ENCODE assay signal across 8 cellular contexts in genomic region chr1:206464456-206464964, GRCh38. TPM values are rescaled to one million over a fixed set of nuclear protein-coding genes. Genes with fewer than 3 reads are reported as not detected.
DNase-seq lines count a peak whose midpoint lies in the region; ATAC-seq, FAIRE-seq and TF ChIP-seq lines count a peak whose summit lies in the region.
"Had no signal": no experiment of that assay in that cellular context is flagged by ENCODE, and none has a peak within 500 bp of the region (broad histone marks: within the 10 kb centered on the region; RNA-seq: fewer than 3 reads in every experiment).

No MANE protein-coding gene starts in this region.

- no peak overlapping the region for H3K27ac ChIP-seq in endothelial cell of umbilical vein (ENCODE audit: insufficient read depth, low read depth, low read length)

- DNase-seq in EL (peak; percentile 79), RCC 7860 (ENCODE audit: low spot score) (peak; percentile 71), endothelial cell of umbilical vein (ENCODE audit: low read depth, low spot score) (peak; percentile 41), pons (ENCODE audit: low spot score) (peak; percentile 65)
- DNase-seq in stimulated activated CD4-positive, alpha-beta T cell treated with anti-CD3 and anti-CD28 coated beads, Interleukin-4, amount 100 ng/mL, for 4 hours, result no peak
- DNase-seq: stimulated activated naive CD4-positive, alpha-beta T cell treated with Interleukin-2 at 50 U/mL for 16 hours had no signal

- no peak overlapping the region for H2AFZ ChIP-seq in endothelial cell of umbilical vein (ENCODE audit: low read depth, low read length)

- H3K9ac ChIP-seq in endothelial cell of umbilical vein (replicated peaks; ENCODE audit: extremely low read depth, insufficient read depth, low read length), result no peak overlapping the region

- intact Hi-C loops in endothelial cell of umbilical vein (cut with micrococcal nuclease), result no loop called here

- H3K9me1 ChIP-seq in endothelial cell of umbilical vein (replicated peaks; ENCODE audit: control insufficient read depth, extremely low read depth, insufficient read depth, low read length), result no peaks in the 10 kb centered on the region

- TF ChIP-seq CTCF in endothelial cell of umbilical vein (IDR thresholded peaks at IDR 0.05; ENCODE audit: extremely low read depth in 1 of 2, insufficient read depth in 1 of 2, low read depth in 1 of 2, low read length in 2 of 2), result no peak

- TF ChIP-seq POLR2A in endothelial cell of umbilical vein (IDR thresholded peaks at IDR 0.05; ENCODE audit: low read depth, low read length), result no peak

- no peak overlapping the region for H3K4me2 ChIP-seq in endothelial cell of umbilical vein (ENCODE audit: insufficient read depth, low read length)

- no peak overlapping the region for H3K4me3 ChIP-seq in endothelial cell of umbilical vein (replicated peaks in 1 of 3; ENCODE audit: insufficient read depth in 1 of 3, low read depth in 1 of 3, low read length in 3 of 3)

- peaks cover 17% of the 10 kb centered on the region for H3K4me1 ChIP-seq in endothelial cell of umbilical vein (ENCODE audit: control insufficient read depth, extremely low read depth, insufficient read depth, low read length)

- CTCF ChIA-PET in endothelial cell of umbilical vein (lab: Charles Lee), result interaction anchor here (0.8 to 1.4 kb wide), 3 partner anchors 13 to 20 kb away, joined by 3 to 11 read pairs (median 4); no protein-coding TSS in a partner anchor

- ATAC-seq in HG02588 (IDR thresholded peaks at IDR 0.05; ENCODE audit: unreplicated experiment) (no peak), GM21360 (IDR thresholded peaks at IDR 0.05; ENCODE audit: unreplicated experiment) (no peak)

- no peaks in the 10 kb centered on the region for H4K20me1 ChIP-seq in endothelial cell of umbilical vein (replicated peaks; ENCODE audit: control insufficient read depth, extremely low read depth, insufficient read depth, low read length)

- no peaks in the 10 kb centered on the region for H3K79me2 ChIP-seq in endothelial cell of umbilical vein (ENCODE audit: control insufficient read depth, insufficient read depth, low read length)

- H3K36me3 ChIP-seq in endothelial cell of umbilical vein (ENCODE audit: control insufficient read depth in 2 of 2, extremely low read depth in 1 of 2, insufficient read depth in 2 of 2, low read length in 2 of 2), result peaks cover 8 to 11% of the 10 kb centered on the region in 2 experiments

- no TSS peak for BruUV-seq in endothelial cell of umbilical vein (replicated peaks; lab: Mats Ljungman, UMichigan)

- no peaks in the 10 kb centered on the region for H3K9me3 ChIP-seq in endothelial cell of umbilical vein (replicated peaks; ENCODE audit: control insufficient read depth, insufficient read depth, low read length)

- H3K27me3 ChIP-seq in endothelial cell of umbilical vein (ENCODE audit: control insufficient read depth in 2 of 2, insufficient read depth in 2 of 2, low read length in 2 of 2), result peaks cover 0 to 1% of the 10 kb centered on the region in 2 experiments

- POLR2A ChIA-PET in endothelial cell of umbilical vein (lab: Charles Lee), result no interaction called here

- FAIRE-seq in RCC 7860 (lab: Jason Lieb, UNC) (peak; percentile 43), endothelial cell of umbilical vein (lab: Jason Lieb, UNC) (no peak)

- dilution Hi-C loops in endothelial cell of umbilical vein (cut with MboI; ENCODE audit: extremely low pct_ligation_motif_present, low sequenced_read_pairs), result no loop called here

TF ChIP-seq in endothelial cell of umbilical vein, 7 proteins besides CTCF, POLR2A, EP300 and RAD21:
- no peak for TF ChIP-seq POLR2AphosphoS5 (IDR thresholded peaks at IDR 0.05; ENCODE audit: insufficient read depth, low read depth, low read length)
- TF ChIP-seq MYC (IDR thresholded peaks at IDR 0.05; ENCODE audit: low read depth, low read length), result no peak
- no peak for TF ChIP-seq EZH2 (IDR thresholded peaks at IDR 0.05; ENCODE audit: borderline replicate concordance, low read depth, low read length, severe bottlenecking)
- no peak for TF ChIP-seq FOS (IDR thresholded peaks at IDR 0.05; ENCODE audit: borderline replicate concordance, insufficient read depth, low read length)
- no peak for TF ChIP-seq MAX (IDR thresholded peaks at IDR 0.05; ENCODE audit: insufficient read depth, insufficient read length)
- no peak for TF ChIP-seq GATA2 (IDR thresholded peaks at IDR 0.05; ENCODE audit: insufficient read depth, insufficient read length, low read depth, low read length)
- TF ChIP-seq JUN (IDR thresholded peaks at IDR 0.05; ENCODE audit: borderline replicate concordance, insufficient read depth, insufficient read length, low read depth), result no peak

RNA-seq across cellular contexts. Expression of gene IKBKE, which starts 5.8 kb away (rescaled TPM):
- 16.2 and 20.7 TPM in 2 replicates for total RNA-seq in endothelial cell of umbilical vein
- polyA plus RNA-seq in endothelial cell of umbilical vein, result 17.8 and 17.9 TPM in 2 replicates
- polyA plus RNA-seq in endothelial cell of umbilical vein (2011; cell fraction: cytosol; rRNA removed), result 16.1 and 18.1 TPM in 2 replicates
- 45.7 and 46.0 TPM in 2 replicates for polyA plus RNA-seq in endothelial cell of umbilical vein (2011; cell fraction: nucleus; rRNA removed)
- 18.6 and 18.9 TPM in 2 replicates for polyA plus RNA-seq in endothelial cell of umbilical vein (2012)
- 26.2 and 29.4 TPM in 2 replicates for polyA minus RNA-seq in endothelial cell of umbilical vein
- 6.2 TPM for polyA minus RNA-seq in endothelial cell of umbilical vein (2011; cell fraction: cytosol; rRNA and poly(A)+ RNA removed)
- 25.1 and 26.3 TPM in 2 replicates for polyA minus RNA-seq in endothelial cell of umbilical vein (2011; cell fraction: nucleus; rRNA and poly(A)+ RNA removed)

RNA-seq across cellular contexts. Expression of gene RASSF5, which starts 42.8 kb away (rescaled TPM):
- 0.44 and 0.60 TPM in 2 replicates for total RNA-seq in endothelial cell of umbilical vein
- polyA plus RNA-seq in endothelial cell of umbilical vein, result 0.19 and 0.23 TPM in 2 replicates
- 0.30 and 0.36 TPM in 2 replicates for polyA plus RNA-seq in endothelial cell of umbilical vein (2011; cell fraction: cytosol; rRNA removed)
- 0.59 and 0.88 TPM in 2 replicates for polyA plus RNA-seq in endothelial cell of umbilical vein (2011; cell fraction: nucleus; rRNA removed)
- 0.29 and 0.44 TPM in 2 replicates for polyA plus RNA-seq in endothelial cell of umbilical vein (2012)
- 1.3 and 3.1 TPM in 2 replicates for polyA minus RNA-seq in endothelial cell of umbilical vein
- polyA minus RNA-seq in endothelial cell of umbilical vein (2011; cell fraction: cytosol; rRNA and poly(A)+ RNA removed), result 8.6 TPM
- 0.29 and 0.53 TPM in 2 replicates for polyA minus RNA-seq in endothelial cell of umbilical vein (2011; cell fraction: nucleus; rRNA and poly(A)+ RNA removed)

Comparison
In these comparisons a context has a peak if more than half of its experiments do, and no peak if none do; other contexts are left out.
1. DNase-seq: peak in EL (single experiment), RCC 7860 (single experiment), endothelial cell of umbilical vein (single experiment) and pons (single experiment); none in stimulated activated CD4-positive, alpha-beta T cell treated with anti-CD3 and anti-CD28 coated beads, Interleukin-4, amount 100 ng/mL, for 4 hours (0 of 2).